17 cellular contexts compared by ENCODE assay signal in genomic region chr14:21229821-21230220, GRCh38. TPM values are rescaled to one million over a fixed set of nuclear protein-coding genes. Genes with fewer than 3 reads are reported as not detected.
A peak's percentile ranks its signal among the peaks of the same experiment; 100 is the strongest.
DNase-seq lines count a peak whose midpoint lies in the region; ATAC-seq and TF ChIP-seq lines count a peak whose summit lies in the region.
"Had no signal": no experiment of that assay in that cellular context is flagged by ENCODE, and none has a peak within 500 bp of the region (broad histone marks: within the 10 kb centered on the region; RNA-seq: fewer than 3 reads in every experiment).

No MANE protein-coding gene starts in this region.

- H3K4me1 ChIP-seq in urinary bladder (ENCODE audit: insufficient read depth), result no peaks in the 10 kb centered on the region

- TF ChIP-seq CTCF in GM20000 (IDR thresholded peaks at IDR 0.05; ENCODE audit: extremely low read depth, missing control alignments), result no peak

- H3K9me3 Mint-ChIP-seq in activated naive CD4-positive, alpha-beta T cell treated with anti-CD3 and anti-CD28 coated beads, Interleukin-2, amount 50 U/mL, for 24 hours, result no peaks in the 10 kb centered on the region
- H3K9me3 Mint-ChIP-seq in effector memory CD8-positive, alpha-beta T cell, result no peaks in the 10 kb centered on the region

- peak overlapping the region; percentile 72 for H3K4me3 Mint-ChIP-seq in activated naive CD4-positive, alpha-beta T cell treated with anti-CD3 and anti-CD28 coated beads, Interleukin-2, amount 50 U/mL, for 24 hours
- H3K4me3 Mint-ChIP-seq in T-helper 17 cell, result peak overlapping the region; percentile 85
- H3K4me3 Mint-ChIP-seq in effector memory CD8-positive, alpha-beta T cell, result peak overlapping the region; percentile 76

- ATAC-seq in T-helper 17 cell (peak; percentile 89), HG02981 (IDR thresholded peaks at IDR 0.05; ENCODE audit: unreplicated experiment) (no peak)
- ATAC-seq in effector memory CD8-positive, alpha-beta T cell (replicated peaks), result peak; percentile 89

- peak overlapping the region; percentile 87 for H3K27ac Mint-ChIP-seq in activated naive CD4-positive, alpha-beta T cell treated with anti-CD3 and anti-CD28 coated beads, Interleukin-2, amount 50 U/mL, for 24 hours
- peak overlapping the region; percentile 94 for H3K27ac Mint-ChIP-seq in T-helper 17 cell
- peak overlapping the region; percentile 91 to 93 for H3K27ac Mint-ChIP-seq in effector memory CD8-positive, alpha-beta T cell

- 64% methylated on average over 5 of the region's 5 CpGs for WGBS in urinary bladder

- H3K36me3 ChIP-seq in urinary bladder (ENCODE audit: insufficient read depth), result peaks cover 4% of the 10 kb centered on the region

- H3K4me3 ChIP-seq in urinary bladder (ENCODE audit: low read depth, low read length), result no peak overlapping the region
- H3K4me3 ChIP-seq: skin epidermis had no signal

- H3K9me3 ChIP-seq in T-helper 17 cell (ENCODE audit: control insufficient read depth, low read length, poor library complexity, severe bottlenecking), result no peaks in the 10 kb centered on the region

- H3K36me3 Mint-ChIP-seq in activated naive CD4-positive, alpha-beta T cell treated with anti-CD3 and anti-CD28 coated beads, Interleukin-2, amount 50 U/mL, for 24 hours, result peaks cover 37% of the 10 kb centered on the region
- peaks cover 7% of the 10 kb centered on the region for H3K36me3 Mint-ChIP-seq in T-helper 17 cell (ENCODE audit: low read depth)
- peaks cover 98% of the 10 kb centered on the region for H3K36me3 Mint-ChIP-seq in effector memory CD8-positive, alpha-beta T cell (ENCODE audit: insufficient read depth)

- no peaks in the 10 kb centered on the region for H3K27me3 Mint-ChIP-seq in activated naive CD4-positive, alpha-beta T cell treated with anti-CD3 and anti-CD28 coated beads, Interleukin-2, amount 50 U/mL, for 24 hours
- H3K27me3 Mint-ChIP-seq in T-helper 17 cell, result no peaks in the 10 kb centered on the region
- H3K27me3 Mint-ChIP-seq in effector memory CD8-positive, alpha-beta T cell, result no peaks in the 10 kb centered on the region

- H3K27ac ChIP-seq in urinary bladder (ENCODE audit: low read depth), result peak overlapping the region; percentile 10

- peaks cover 79% of the 10 kb centered on the region for H3K4me1 Mint-ChIP-seq in activated naive CD4-positive, alpha-beta T cell treated with anti-CD3 and anti-CD28 coated beads, Interleukin-2, amount 50 U/mL, for 24 hours
- peaks cover 45% of the 10 kb centered on the region for H3K4me1 Mint-ChIP-seq in T-helper 17 cell
- H3K4me1 Mint-ChIP-seq in effector memory CD8-positive, alpha-beta T cell (ENCODE audit: low read depth in 2 of 2), result peaks cover 51 to 61% of the 10 kb centered on the region in 2 donors

- no peak for DNase-seq in activated naive CD4-positive, alpha-beta T cell (lab: John Stamatoyannopoulos, UW)
- DNase-seq in T-helper 17 cell, result no peak
- DNase-seq in effector memory CD8-positive, alpha-beta T cell, result no peak
- DNase-seq in GM20000 (ENCODE audit: low spot score), result no peak
- no peak for DNase-seq in stimulated activated CD4-positive, alpha-beta T cell treated with anti-CD3 and anti-CD28 coated beads, Interleukin-4, amount 100 ng/mL, for 1 hour
- DNase-seq: anterior cingulate cortex, cortex of kidney, DMS153, erythroblast, midbrain, NCI-H82 had no signal

RNA-seq across cellular contexts. Expression of gene HNRNPC, which starts 39.4 kb away (rescaled TPM):
- total RNA-seq in T-helper 17 cell (100 to 1,000 TPM; 576 to 580 TPM), urinary bladder (504 TPM)
- polyA plus RNA-seq in urinary bladder, result 476 TPM

RNA-seq across cellular contexts. Expression of gene RPGRIP1, which starts 50.1 kb away (rescaled TPM):
- under 1 TPM in 1 of 2 donors, not detected in 1; 0.94 TPM for total RNA-seq in T-helper 17 cell
- total RNA-seq in urinary bladder, result 0.48 TPM
- 0.15 TPM for polyA plus RNA-seq in urinary bladder
- total RNA-seq: glomerular endothelial cell, osteocyte had no signal
